Comparison of ENCODE assay signal across 1 cellular context in the genomic region with DNA sequence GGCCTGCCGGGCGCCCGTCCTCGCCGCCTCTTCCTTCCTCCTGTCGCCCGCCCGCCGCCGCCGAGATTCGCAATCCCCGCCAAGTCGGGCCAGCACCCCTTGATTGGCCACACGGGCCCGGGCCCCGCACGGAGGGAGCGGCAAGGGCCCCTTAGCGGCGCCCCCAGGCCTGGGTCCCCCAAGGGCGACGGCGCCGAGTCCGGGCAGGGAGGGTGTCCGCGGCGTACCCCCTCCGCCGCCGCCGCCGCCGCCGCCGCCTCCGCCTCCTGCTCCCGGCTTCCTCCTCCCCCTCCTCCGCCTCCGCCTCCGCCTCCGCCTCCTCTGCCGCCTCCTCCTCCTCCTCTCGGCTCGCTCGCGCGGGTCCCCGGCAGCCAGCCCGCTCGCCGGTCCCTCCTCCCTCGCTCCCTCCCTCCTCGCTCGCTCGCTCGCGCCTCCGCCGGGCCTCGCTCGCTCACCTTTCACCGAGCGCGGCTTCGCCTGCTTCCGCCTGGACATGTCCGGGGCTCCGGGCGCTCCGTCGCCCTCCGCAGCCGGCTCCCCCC.
TF ChIP-seq lines count a peak whose summit lies in the region.

No MANE protein-coding gene starts in this region.

TF ChIP-seq in HepG2, 621 proteins besides CTCF, POLR2A, EP300 and RAD21 (continued from another document and continues in another):
- TF ChIP-seq, protein P1, sequence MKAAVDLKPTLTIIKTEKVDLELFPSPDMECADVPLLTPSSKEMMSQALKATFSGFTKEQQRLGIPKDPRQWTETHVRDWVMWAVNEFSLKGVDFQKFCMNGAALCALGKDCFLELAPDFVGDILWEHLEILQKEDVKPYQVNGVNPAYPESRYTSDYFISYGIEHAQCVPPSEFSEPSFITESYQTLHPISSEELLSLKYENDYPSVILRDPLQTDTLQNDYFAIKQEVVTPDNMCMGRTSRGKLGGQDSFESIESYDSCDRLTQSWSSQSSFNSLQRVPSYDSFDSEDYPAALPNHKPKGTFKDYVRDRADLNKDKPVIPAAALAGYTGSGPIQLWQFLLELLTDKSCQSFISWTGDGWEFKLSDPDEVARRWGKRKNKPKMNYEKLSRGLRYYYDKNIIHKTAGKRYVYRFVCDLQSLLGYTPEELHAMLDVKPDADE (CRISPR knock-in tag; IDR thresholded peaks at IDR 0.05): no peak
- 0 out of 2 replicates have a peak, but pooled peaks have one; percentile 39 for TF ChIP-seq RNF2 (conservative IDR thresholded peaks at IDR 0.05; ENCODE audit: low read depth)
- TF ChIP-seq ZNF572 (CRISPR knock-in tag; IDR thresholded peaks at IDR 0.05): no peak
- TF ChIP-seq ARNT (IDR thresholded peaks at IDR 0.05): no peak
- 0 out of 2 replicates have a peak, but pooled peaks have one; percentile 30 for TF ChIP-seq TBX2 (CRISPR knock-in tag; IDR thresholded peaks at IDR 0.05; ENCODE audit: borderline replicate concordance)
- TF ChIP-seq, protein P2, sequence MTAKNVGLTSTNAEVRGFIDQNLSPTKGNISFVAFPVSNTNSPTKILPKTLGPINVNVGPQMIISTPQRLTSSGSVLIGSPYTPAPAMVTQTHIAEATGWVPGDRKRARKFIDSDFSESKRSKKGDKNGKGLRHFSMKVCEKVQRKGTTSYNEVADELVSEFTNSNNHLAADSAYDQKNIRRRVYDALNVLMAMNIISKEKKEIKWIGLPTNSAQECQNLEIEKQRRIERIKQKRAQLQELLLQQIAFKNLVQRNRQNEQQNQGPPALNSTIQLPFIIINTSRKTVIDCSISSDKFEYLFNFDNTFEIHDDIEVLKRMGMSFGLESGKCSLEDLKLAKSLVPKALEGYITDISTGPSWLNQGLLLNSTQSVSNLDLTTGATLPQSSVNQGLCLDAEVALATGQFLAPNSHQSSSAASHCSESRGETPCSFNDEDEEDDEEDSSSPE (CRISPR knock-in tag; IDR thresholded peaks at IDR 0.05): peak; percentile 63
- TF ChIP-seq, protein P3, sequence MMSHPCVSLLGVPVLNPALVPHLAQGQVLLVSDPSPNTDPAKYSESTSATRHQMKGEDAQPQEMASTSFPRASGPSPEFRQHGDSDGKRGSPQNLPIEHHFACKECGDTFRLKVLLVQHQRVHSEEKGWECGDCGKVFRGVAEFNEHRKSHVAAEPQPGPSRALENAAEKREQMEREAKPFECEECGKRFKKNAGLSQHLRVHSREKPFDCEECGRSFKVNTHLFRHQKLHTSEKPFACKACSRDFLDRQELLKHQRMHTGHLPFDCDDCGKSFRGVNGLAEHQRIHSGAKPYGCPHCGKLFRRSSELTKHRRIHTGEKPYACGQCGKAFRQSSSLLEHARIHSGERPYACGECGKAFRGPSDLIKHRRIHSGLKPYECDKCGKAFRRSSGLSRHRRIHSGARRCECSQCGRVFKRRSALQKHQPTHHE (CRISPR knock-in tag; IDR thresholded peaks at IDR 0.05; ENCODE audit: borderline replicate concordance): no peak
- TF ChIP-seq ZNF160 (CRISPR knock-in tag; IDR thresholded peaks at IDR 0.05): no peak
- peak; percentile 68 for TF ChIP-seq ZNF687 (CRISPR knock-in tag; IDR thresholded peaks at IDR 0.05)
- TF ChIP-seq SPEN (CRISPR knock-in tag; IDR thresholded peaks at IDR 0.05; ENCODE audit: low read depth): no peak; the same call in 1 of the 2 replicates
- TF ChIP-seq, protein P4, sequence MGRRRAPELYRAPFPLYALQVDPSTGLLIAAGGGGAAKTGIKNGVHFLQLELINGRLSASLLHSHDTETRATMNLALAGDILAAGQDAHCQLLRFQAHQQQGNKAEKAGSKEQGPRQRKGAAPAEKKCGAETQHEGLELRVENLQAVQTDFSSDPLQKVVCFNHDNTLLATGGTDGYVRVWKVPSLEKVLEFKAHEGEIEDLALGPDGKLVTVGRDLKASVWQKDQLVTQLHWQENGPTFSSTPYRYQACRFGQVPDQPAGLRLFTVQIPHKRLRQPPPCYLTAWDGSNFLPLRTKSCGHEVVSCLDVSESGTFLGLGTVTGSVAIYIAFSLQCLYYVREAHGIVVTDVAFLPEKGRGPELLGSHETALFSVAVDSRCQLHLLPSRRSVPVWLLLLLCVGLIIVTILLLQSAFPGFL (CRISPR knock-in tag; IDR thresholded peaks at IDR 0.05): no peak
- TF ChIP-seq BCL6 (CRISPR knock-in tag; IDR thresholded peaks at IDR 0.05): peak; percentile 43; the same call in 1 of the 2 replicates
- TF ChIP-seq, protein P5, sequence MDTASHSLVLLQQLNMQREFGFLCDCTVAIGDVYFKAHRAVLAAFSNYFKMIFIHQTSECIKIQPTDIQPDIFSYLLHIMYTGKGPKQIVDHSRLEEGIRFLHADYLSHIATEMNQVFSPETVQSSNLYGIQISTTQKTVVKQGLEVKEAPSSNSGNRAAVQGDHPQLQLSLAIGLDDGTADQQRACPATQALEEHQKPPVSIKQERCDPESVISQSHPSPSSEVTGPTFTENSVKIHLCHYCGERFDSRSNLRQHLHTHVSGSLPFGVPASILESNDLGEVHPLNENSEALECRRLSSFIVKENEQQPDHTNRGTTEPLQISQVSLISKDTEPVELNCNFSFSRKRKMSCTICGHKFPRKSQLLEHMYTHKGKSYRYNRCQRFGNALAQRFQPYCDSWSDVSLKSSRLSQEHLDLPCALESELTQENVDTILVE (CRISPR knock-in tag; IDR thresholded peaks at IDR 0.05): 0 out of 2 replicates have a peak, but pooled peaks have one; percentile 37
- peak; percentile 90 for TF ChIP-seq PPARG (CRISPR knock-in tag; conservative IDR thresholded peaks at IDR 0.05)
- no peak for TF ChIP-seq ZBTB20 (CRISPR knock-in tag; IDR thresholded peaks at IDR 0.05; ENCODE audit: borderline replicate concordance, low read depth)
- TF ChIP-seq, protein P6, sequence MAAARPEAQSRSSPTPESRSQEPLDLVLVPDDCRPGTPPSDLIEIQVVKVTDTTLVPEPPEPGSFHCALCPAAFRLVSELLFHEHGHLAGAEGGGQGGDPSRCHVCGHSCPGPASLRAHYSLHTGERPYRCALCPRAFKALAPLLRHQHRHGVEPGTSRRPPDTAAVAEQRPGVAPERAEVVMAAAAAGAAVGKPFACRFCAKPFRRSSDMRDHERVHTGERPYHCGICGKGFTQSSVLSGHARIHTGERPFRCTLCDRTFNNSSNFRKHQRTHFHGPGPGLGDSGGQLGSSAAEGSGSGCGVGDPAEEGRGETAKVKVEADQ (CRISPR knock-in tag; IDR thresholded peaks at IDR 0.05; ENCODE audit: borderline replicate concordance): no peak
- TF ChIP-seq GABPA (IDR thresholded peaks at IDR 0.05; ENCODE audit: low read depth, low read length): no peak
- 0 out of 2 replicates have a peak, but pooled peaks have one; percentile 8 for TF ChIP-seq GABPA (CRISPR knock-in tag; IDR thresholded peaks at IDR 0.05; ENCODE audit: low read depth)
- no peak for TF ChIP-seq HNRNPL (IDR thresholded peaks at IDR 0.05; ENCODE audit: low read depth, low read length)
- TF ChIP-seq ZNF136 (CRISPR knock-in tag; IDR thresholded peaks at IDR 0.05; ENCODE audit: low read depth): no peak
- TF ChIP-seq ZNF33B (CRISPR knock-in tag; IDR thresholded peaks at IDR 0.05): no peak
- TF ChIP-seq FOXC1 (CRISPR knock-in tag; IDR thresholded peaks at IDR 0.05; ENCODE audit: borderline replicate concordance): 0 out of 2 replicates have a peak, but pooled peaks have one; percentile 72
- TF ChIP-seq ZUFSP (CRISPR knock-in tag; IDR thresholded peaks at IDR 0.05; ENCODE audit: borderline replicate concordance): no peak
- TF ChIP-seq PHF5A (CRISPR knock-in tag; IDR thresholded peaks at IDR 0.05; ENCODE audit: low read depth, unreplicated experiment): no peak
- peak; percentile 57; the same call in 1 of the 2 replicates for TF ChIP-seq ARID4A (CRISPR knock-in tag; IDR thresholded peaks at IDR 0.05; ENCODE audit: borderline replicate concordance)
- TF ChIP-seq ATRX (CRISPR knock-in tag; IDR thresholded peaks at IDR 0.05; ENCODE audit: borderline replicate concordance): no peak
- no peak for TF ChIP-seq SNAI1 (CRISPR knock-in tag; IDR thresholded peaks at IDR 0.05; ENCODE audit: borderline replicate concordance)
- TF ChIP-seq, protein P7, sequence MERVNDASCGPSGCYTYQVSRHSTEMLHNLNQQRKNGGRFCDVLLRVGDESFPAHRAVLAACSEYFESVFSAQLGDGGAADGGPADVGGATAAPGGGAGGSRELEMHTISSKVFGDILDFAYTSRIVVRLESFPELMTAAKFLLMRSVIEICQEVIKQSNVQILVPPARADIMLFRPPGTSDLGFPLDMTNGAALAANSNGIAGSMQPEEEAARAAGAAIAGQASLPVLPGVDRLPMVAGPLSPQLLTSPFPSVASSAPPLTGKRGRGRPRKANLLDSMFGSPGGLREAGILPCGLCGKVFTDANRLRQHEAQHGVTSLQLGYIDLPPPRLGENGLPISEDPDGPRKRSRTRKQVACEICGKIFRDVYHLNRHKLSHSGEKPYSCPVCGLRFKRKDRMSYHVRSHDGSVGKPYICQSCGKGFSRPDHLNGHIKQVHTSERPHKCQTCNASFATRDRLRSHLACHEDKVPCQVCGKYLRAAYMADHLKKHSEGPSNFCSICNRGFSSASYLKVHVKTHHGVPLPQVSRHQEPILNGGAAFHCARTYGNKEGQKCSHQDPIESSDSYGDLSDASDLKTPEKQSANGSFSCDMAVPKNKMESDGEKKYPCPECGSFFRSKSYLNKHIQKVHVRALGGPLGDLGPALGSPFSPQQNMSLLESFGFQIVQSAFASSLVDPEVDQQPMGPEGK (CRISPR knock-in tag; IDR thresholded peaks at IDR 0.05): peak; percentile 60; the same call in 1 of the 2 replicates
- TF ChIP-seq, protein P8, sequence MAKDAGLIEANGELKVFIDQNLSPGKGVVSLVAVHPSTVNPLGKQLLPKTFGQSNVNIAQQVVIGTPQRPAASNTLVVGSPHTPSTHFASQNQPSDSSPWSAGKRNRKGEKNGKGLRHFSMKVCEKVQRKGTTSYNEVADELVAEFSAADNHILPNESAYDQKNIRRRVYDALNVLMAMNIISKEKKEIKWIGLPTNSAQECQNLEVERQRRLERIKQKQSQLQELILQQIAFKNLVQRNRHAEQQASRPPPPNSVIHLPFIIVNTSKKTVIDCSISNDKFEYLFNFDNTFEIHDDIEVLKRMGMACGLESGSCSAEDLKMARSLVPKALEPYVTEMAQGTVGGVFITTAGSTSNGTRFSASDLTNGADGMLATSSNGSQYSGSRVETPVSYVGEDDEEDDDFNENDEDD (CRISPR knock-in tag; IDR thresholded peaks at IDR 0.05; ENCODE audit: borderline replicate concordance): peak; percentile 44; the same call in 1 of the 2 replicates
